Comparison of ENCODE assay signal across 2 cellular contexts in the genomic region with DNA sequence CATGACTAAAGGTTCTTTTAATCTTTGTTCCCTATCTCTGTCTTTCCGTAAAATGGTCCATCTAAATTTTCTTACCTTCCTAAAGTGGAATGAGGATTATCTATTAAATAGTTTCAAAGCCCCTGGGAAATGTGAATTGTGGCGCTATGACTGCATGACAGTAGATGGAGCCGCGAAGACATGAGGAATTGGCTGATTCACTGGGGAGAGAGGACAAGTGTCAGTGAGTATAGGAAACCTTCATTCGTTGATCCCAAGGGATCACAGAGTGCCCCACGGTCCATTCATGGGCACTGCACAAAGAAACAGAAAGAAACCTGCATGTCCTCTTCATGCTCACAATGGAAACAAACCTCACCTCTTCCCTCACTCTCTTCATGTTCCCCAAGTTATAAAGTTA.
TF ChIP-seq lines count a peak whose summit lies in the region.

No MANE protein-coding gene starts in this region.

TF ChIP-seq in GM23338, 12 proteins besides CTCF, POLR2A, EP300 and RAD21:
- TF ChIP-seq STAT1 (IDR thresholded peaks at IDR 0.05; ENCODE audit: unreplicated experiment) = no peak
- TF ChIP-seq, protein P1, sequence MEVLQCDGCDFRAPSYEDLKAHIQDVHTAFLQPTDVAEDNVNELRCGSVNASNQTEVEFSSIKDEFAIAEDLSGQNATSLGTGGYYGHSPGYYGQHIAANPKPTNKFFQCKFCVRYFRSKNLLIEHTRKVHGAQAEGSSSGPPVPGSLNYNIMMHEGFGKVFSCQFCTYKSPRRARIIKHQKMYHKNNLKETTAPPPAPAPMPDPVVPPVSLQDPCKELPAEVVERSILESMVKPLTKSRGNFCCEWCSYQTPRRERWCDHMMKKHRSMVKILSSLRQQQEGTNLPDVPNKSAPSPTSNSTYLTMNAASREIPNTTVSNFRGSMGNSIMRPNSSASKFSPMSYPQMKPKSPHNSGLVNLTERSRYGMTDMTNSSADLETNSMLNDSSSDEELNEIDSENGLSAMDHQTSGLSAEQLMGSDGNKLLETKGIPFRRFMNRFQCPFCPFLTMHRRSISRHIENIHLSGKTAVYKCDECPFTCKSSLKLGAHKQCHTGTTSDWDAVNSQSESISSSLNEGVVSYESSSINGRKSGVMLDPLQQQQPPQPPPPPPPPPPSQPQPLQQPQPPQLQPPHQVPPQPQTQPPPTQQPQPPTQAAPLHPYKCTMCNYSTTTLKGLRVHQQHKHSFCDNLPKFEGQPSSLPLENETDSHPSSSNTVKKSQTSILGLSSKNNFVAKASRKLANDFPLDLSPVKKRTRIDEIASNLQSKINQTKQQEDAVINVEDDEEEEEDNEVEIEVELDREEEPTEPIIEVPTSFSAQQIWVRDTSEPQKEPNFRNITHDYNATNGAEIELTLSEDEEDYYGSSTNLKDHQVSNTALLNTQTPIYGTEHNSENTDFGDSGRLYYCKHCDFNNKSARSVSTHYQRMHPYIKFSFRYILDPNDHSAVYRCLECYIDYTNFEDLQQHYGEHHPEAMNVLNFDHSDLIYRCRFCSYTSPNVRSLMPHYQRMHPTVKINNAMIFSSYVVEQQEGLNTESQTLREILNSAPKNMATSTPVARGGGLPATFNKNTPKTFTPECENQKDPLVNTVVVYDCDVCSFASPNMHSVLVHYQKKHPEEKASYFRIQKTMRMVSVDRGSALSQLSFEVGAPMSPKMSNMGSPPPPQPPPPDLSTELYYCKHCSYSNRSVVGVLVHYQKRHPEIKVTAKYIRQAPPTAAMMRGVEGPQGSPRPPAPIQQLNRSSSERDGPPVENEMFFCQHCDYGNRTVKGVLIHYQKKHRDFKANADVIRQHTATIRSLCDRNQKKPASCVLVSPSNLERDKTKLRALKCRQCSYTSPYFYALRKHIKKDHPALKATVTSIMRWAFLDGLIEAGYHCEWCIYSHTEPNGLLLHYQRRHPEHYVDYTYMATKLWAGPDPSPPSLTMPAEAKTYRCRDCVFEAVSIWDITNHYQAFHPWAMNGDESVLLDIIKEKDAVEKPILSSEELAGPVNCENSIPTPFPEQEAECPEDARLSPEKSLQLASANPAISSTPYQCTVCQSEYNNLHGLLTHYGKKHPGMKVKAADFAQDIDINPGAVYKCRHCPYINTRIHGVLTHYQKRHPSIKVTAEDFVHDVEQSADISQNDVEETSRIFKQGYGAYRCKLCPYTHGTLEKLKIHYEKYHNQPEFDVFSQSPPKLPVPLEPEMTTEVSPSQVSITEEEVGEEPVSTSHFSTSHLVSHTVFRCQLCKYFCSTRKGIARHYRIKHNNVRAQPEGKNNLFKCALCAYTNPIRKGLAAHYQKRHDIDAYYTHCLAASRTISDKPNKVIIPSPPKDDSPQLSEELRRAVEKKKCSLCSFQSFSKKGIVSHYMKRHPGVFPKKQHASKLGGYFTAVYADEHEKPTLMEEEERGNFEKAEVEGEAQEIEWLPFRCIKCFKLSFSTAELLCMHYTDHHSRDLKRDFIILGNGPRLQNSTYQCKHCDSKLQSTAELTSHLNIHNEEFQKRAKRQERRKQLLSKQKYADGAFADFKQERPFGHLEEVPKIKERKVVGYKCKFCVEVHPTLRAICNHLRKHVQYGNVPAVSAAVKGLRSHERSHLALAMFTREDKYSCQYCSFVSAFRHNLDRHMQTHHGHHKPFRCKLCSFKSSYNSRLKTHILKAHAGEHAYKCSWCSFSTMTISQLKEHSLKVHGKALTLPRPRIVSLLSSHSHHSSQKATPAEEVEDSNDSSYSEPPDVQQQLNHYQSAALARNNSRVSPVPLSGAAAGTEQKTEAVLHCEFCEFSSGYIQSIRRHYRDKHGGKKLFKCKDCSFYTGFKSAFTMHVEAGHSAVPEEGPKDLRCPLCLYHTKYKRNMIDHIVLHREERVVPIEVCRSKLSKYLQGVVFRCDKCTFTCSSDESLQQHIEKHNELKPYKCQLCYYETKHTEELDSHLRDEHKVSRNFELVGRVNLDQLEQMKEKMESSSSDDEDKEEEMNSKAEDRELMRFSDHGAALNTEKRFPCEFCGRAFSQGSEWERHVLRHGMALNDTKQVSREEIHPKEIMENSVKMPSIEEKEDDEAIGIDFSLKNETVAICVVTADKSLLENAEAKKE (CRISPR knock-in tag; IDR thresholded peaks at IDR 0.05) = no peak

TF ChIP-seq in H1, 55 proteins besides CTCF, POLR2A, EP300 and RAD21:
- no peak for TF ChIP-seq E2F6 (IDR thresholded peaks at IDR 0.05)
- TF ChIP-seq CREB1 (IDR thresholded peaks at IDR 0.05) = no peak
- no peak for TF ChIP-seq TCF12 (IDR thresholded peaks at IDR 0.05; ENCODE audit: low read depth, low read length)
- TF ChIP-seq, protein P2, sequence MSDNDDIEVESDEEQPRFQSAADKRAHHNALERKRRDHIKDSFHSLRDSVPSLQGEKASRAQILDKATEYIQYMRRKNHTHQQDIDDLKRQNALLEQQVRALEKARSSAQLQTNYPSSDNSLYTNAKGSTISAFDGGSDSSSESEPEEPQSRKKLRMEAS (IDR thresholded peaks at IDR 0.05) = no peak
